1 cellular context compared by ENCODE assay signal in the genomic region with DNA sequence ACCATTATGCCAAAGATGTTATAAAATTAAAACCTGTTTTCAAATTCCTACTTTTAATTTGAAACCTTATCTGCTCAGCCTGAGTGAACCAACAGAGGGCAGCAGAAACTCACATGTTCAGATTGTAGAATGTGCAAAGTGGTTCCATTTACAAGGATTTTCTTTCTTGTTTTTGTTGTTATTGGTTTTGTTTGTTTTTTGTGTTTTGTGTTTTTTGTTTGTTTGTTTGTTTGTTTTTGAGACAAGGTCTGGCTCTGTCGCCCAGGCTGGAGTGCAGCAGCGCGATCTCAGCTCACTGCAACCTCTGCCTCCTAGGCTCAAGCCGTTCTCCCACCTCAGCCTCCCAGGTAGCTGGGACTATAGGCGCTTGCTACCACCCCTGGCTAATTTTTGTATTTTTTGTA.
TF ChIP-seq lines count a peak whose summit lies in the region.

No MANE protein-coding gene starts in this region.

TF ChIP-seq in K562, 482 proteins besides CTCF, POLR2A, EP300 and RAD21 (continued from another document):
- TF ChIP-seq, protein P1, sequence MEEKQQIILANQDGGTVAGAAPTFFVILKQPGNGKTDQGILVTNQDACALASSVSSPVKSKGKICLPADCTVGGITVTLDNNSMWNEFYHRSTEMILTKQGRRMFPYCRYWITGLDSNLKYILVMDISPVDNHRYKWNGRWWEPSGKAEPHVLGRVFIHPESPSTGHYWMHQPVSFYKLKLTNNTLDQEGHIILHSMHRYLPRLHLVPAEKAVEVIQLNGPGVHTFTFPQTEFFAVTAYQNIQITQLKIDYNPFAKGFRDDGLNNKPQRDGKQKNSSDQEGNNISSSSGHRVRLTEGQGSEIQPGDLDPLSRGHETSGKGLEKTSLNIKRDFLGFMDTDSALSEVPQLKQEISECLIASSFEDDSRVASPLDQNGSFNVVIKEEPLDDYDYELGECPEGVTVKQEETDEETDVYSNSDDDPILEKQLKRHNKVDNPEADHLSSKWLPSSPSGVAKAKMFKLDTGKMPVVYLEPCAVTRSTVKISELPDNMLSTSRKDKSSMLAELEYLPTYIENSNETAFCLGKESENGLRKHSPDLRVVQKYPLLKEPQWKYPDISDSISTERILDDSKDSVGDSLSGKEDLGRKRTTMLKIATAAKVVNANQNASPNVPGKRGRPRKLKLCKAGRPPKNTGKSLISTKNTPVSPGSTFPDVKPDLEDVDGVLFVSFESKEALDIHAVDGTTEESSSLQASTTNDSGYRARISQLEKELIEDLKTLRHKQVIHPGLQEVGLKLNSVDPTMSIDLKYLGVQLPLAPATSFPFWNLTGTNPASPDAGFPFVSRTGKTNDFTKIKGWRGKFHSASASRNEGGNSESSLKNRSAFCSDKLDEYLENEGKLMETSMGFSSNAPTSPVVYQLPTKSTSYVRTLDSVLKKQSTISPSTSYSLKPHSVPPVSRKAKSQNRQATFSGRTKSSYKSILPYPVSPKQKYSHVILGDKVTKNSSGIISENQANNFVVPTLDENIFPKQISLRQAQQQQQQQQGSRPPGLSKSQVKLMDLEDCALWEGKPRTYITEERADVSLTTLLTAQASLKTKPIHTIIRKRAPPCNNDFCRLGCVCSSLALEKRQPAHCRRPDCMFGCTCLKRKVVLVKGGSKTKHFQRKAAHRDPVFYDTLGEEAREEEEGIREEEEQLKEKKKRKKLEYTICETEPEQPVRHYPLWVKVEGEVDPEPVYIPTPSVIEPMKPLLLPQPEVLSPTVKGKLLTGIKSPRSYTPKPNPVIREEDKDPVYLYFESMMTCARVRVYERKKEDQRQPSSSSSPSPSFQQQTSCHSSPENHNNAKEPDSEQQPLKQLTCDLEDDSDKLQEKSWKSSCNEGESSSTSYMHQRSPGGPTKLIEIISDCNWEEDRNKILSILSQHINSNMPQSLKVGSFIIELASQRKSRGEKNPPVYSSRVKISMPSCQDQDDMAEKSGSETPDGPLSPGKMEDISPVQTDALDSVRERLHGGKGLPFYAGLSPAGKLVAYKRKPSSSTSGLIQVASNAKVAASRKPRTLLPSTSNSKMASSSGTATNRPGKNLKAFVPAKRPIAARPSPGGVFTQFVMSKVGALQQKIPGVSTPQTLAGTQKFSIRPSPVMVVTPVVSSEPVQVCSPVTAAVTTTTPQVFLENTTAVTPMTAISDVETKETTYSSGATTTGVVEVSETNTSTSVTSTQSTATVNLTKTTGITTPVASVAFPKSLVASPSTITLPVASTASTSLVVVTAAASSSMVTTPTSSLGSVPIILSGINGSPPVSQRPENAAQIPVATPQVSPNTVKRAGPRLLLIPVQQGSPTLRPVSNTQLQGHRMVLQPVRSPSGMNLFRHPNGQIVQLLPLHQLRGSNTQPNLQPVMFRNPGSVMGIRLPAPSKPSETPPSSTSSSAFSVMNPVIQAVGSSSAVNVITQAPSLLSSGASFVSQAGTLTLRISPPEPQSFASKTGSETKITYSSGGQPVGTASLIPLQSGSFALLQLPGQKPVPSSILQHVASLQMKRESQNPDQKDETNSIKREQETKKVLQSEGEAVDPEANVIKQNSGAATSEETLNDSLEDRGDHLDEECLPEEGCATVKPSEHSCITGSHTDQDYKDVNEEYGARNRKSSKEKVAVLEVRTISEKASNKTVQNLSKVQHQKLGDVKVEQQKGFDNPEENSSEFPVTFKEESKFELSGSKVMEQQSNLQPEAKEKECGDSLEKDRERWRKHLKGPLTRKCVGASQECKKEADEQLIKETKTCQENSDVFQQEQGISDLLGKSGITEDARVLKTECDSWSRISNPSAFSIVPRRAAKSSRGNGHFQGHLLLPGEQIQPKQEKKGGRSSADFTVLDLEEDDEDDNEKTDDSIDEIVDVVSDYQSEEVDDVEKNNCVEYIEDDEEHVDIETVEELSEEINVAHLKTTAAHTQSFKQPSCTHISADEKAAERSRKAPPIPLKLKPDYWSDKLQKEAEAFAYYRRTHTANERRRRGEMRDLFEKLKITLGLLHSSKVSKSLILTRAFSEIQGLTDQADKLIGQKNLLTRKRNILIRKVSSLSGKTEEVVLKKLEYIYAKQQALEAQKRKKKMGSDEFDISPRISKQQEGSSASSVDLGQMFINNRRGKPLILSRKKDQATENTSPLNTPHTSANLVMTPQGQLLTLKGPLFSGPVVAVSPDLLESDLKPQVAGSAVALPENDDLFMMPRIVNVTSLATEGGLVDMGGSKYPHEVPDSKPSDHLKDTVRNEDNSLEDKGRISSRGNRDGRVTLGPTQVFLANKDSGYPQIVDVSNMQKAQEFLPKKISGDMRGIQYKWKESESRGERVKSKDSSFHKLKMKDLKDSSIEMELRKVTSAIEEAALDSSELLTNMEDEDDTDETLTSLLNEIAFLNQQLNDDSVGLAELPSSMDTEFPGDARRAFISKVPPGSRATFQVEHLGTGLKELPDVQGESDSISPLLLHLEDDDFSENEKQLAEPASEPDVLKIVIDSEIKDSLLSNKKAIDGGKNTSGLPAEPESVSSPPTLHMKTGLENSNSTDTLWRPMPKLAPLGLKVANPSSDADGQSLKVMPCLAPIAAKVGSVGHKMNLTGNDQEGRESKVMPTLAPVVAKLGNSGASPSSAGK (IDR thresholded peaks at IDR 0.05): no peak
